17 cellular contexts compared by ENCODE assay signal in genomic region chr11:25991476-25991875, GRCh38.
DNase-seq lines count a peak whose midpoint lies in the region; ATAC-seq and TF ChIP-seq lines count a peak whose summit lies in the region.
"Had no signal": no experiment of that assay in that cellular context is flagged by ENCODE, and none has a peak within 500 bp of the region (broad histone marks: within the 10 kb centered on the region; RNA-seq: fewer than 3 reads in every experiment).

No MANE protein-coding gene starts in this region.

- intact Hi-C loops in OCI-LY7 (cut with micrococcal nuclease; ENCODE audit: unreplicated experiment), result no loop called here
- intact Hi-C loops in left cardiac atrium (cut with DNase I), result no loop called here

- H3K4me2 ChIP-seq in OCI-LY7 (ENCODE audit: low read length) (no peak overlapping the region), neural cell (ENCODE audit: low read length) (no peak overlapping the region)
- H3K4me2 ChIP-seq: A549; BLaER1 treated with 17β-estradiol and CSF1 and Interleukin-3, amounts not matched to agents 10 nM and 100 nM had no signal

- H3K4me3 ChIP-seq in OCI-LY7 (ENCODE audit: low read depth, low read length, poor library complexity, severe bottlenecking) (no peak overlapping the region), neural cell (ENCODE audit: low read length) (no peak overlapping the region)
- H3K4me3 ChIP-seq: A549; BLaER1 treated with 17β-estradiol and CSF1 and Interleukin-3, amounts not matched to agents 10 nM and 100 nM had no signal

- H4K20me1 ChIP-seq in OCI-LY7 (ENCODE audit: insufficient read depth, low read length), result no peaks in the 10 kb centered on the region
- H4K20me1 ChIP-seq in neural cell (ENCODE audit: insufficient read depth), result no peaks in the 10 kb centered on the region
- H4K20me1 ChIP-seq: BLaER1 treated with 17β-estradiol and CSF1 and Interleukin-3, amounts not matched to agents 10 nM and 100 nM had no signal

- TF ChIP-seq CTCF in OCI-LY7 (conservative IDR thresholded peaks at IDR 0.05; ENCODE audit: low read length) (no peak), neural cell (IDR thresholded peaks at IDR 0.05; ENCODE audit: poor library complexity, severe bottlenecking) (no peak)

- H3K9ac ChIP-seq in neural cell (ENCODE audit: low read length), result no peak overlapping the region
- H3K9ac ChIP-seq: BLaER1 treated with 17β-estradiol and CSF1 and Interleukin-3, amounts not matched to agents 10 nM and 100 nM had no signal

- H3K27ac ChIP-seq in OCI-LY7 (ENCODE audit: low read depth, low read length, poor library complexity, severe bottlenecking) (no peak overlapping the region), neural cell (ENCODE audit: low read length) (peak overlapping the region; percentile 60)
- H3K27ac ChIP-seq: 22Rv1; A549; BLaER1 treated with 17β-estradiol and CSF1 and Interleukin-3, amounts not matched to agents 10 nM and 100 nM; C4-2B had no signal

- CTCF ChIA-PET in OCI-LY7 (lab: Charles Lee; ENCODE audit: unreplicated experiment), result interaction anchor here (1.0 kb wide), 1 partner anchor 9 kb away, joined by 3 read pairs; no protein-coding TSS in a partner anchor

- BruUV-seq in OCI-LY7 (replicated peaks; lab: Mats Ljungman, UMichigan), result no TSS peak

- no peaks in the 10 kb centered on the region for H3F3A ChIP-seq in neural cell (ENCODE audit: insufficient read depth, low read length, poor library complexity, severe bottlenecking)

- H3K27me3 ChIP-seq in neural cell (ENCODE audit: insufficient read depth, low read depth, low read length), result no peaks in the 10 kb centered on the region
- H3K27me3 ChIP-seq: BLaER1 treated with 17β-estradiol and CSF1 and Interleukin-3, amounts not matched to agents 10 nM and 100 nM had no signal

- peaks cover 8% of the 10 kb centered on the region for H3K4me1 ChIP-seq in OCI-LY7 (ENCODE audit: insufficient read depth, low read length, poor library complexity, severe bottlenecking)
- H3K4me1 ChIP-seq: A549; BLaER1 treated with 17β-estradiol and CSF1 and Interleukin-3, amounts not matched to agents 10 nM and 100 nM; Caco-2 had no signal

- peak; percentile 87 for TF ChIP-seq EP300 in neural cell (conservative IDR thresholded peaks at IDR 0.05; ENCODE audit: poor library complexity, severe bottlenecking)

- POLR2A ChIA-PET in OCI-LY7 (lab: Charles Lee), result interaction anchor here (0.6 to 2.3 kb wide), 13 partner anchors 9 to 141 kb away, joined by 3 to 7 read pairs (median 3); no protein-coding TSS in a partner anchor

- H2AFZ ChIP-seq in OCI-LY7 (ENCODE audit: low read length) (peak overlapping the region; percentile 52; the same call in 1 of the 2 replicates), neural cell (ENCODE audit: low read depth, low read length) (no peak overlapping the region)

- H3K36me3 ChIP-seq in OCI-LY7 (ENCODE audit: insufficient read depth, low read length) (no peaks in the 10 kb centered on the region), neural cell (ENCODE audit: insufficient read depth, low read length) (no peaks in the 10 kb centered on the region)
- H3K36me3 ChIP-seq: BLaER1 treated with 17β-estradiol and CSF1 and Interleukin-3, amounts not matched to agents 10 nM and 100 nM had no signal

- H3K9me3 ChIP-seq in OCI-LY7 (ENCODE audit: low read length) (no peaks in the 10 kb centered on the region), neural cell (ENCODE audit: low read length) (no peaks in the 10 kb centered on the region)
- H3K9me3 ChIP-seq: A549; BLaER1 treated with 17β-estradiol and CSF1 and Interleukin-3, amounts not matched to agents 10 nM and 100 nM; Caco-2 had no signal

- TF ChIP-seq RAD21 in neural cell (conservative IDR thresholded peaks at IDR 0.05), result no peak

- ATAC-seq in left cardiac atrium, result no peak
- ATAC-seq: A549; CD8-positive, alpha-beta T cell had no signal

- H3K9me2 ChIP-seq in OCI-LY7 (ENCODE audit: insufficient read depth, low read length) (no peaks in the 10 kb centered on the region), neural cell (ENCODE audit: insufficient read depth, low read length) (no peaks in the 10 kb centered on the region)

- H3K79me2 ChIP-seq in OCI-LY7 (ENCODE audit: insufficient read depth, low read depth, low read length), result no peaks in the 10 kb centered on the region
- no peaks in the 10 kb centered on the region for H3K79me2 ChIP-seq in neural cell (replicated peaks; ENCODE audit: insufficient read depth, low read length)

- DNase-seq in NCI-H1417 (lab: John Stamatoyannopoulos, UW) (peak in 2 of 3 experiments; percentile 42 to 49), NCI-H1417 treated with DMSO at 0.1 percent for 48 hours (lab: John Stamatoyannopoulos, UW) (no peak), OCI-LY7 (ENCODE audit: low spot score) (no peak), NCI-H226 (no peak), left cardiac atrium (no peak)
- DNase-seq: AML-193; Caco-2; Calu3; CD4-positive, alpha-beta T cell; CD8-positive, alpha-beta T cell; DMS79 treated with DMSO at 0.1 percent for 48 hours; GF-D8 had no signal

TF ChIP-seq in neural cell, 6 proteins besides CTCF, POLR2A, EP300 and RAD21:
- TF ChIP-seq EZH2 (IDR thresholded peaks at IDR 0.05; ENCODE audit: borderline replicate concordance, insufficient read depth, low read length, poor library complexity, severe bottlenecking) (no peak), POLR2AphosphoS5 (IDR thresholded peaks at IDR 0.05) (peak; percentile 60), REST (IDR thresholded peaks at IDR 0.05; ENCODE audit: borderline replicate concordance) (peak; percentile 19)

Comparison
In these comparisons a context has a peak if more than half of its experiments do, and no peak if none do; other contexts are left out.
1. DNase-seq: peak in NCI-H1417 (2 of 3); none in NCI-H1417 treated with DMSO at 0.1 percent for 48 hours (single experiment), OCI-LY7 (single experiment), NCI-H226 (single experiment) and left cardiac atrium (single experiment).